Comparison of ENCODE assay signal across 10 cellular contexts in the genomic region with DNA sequence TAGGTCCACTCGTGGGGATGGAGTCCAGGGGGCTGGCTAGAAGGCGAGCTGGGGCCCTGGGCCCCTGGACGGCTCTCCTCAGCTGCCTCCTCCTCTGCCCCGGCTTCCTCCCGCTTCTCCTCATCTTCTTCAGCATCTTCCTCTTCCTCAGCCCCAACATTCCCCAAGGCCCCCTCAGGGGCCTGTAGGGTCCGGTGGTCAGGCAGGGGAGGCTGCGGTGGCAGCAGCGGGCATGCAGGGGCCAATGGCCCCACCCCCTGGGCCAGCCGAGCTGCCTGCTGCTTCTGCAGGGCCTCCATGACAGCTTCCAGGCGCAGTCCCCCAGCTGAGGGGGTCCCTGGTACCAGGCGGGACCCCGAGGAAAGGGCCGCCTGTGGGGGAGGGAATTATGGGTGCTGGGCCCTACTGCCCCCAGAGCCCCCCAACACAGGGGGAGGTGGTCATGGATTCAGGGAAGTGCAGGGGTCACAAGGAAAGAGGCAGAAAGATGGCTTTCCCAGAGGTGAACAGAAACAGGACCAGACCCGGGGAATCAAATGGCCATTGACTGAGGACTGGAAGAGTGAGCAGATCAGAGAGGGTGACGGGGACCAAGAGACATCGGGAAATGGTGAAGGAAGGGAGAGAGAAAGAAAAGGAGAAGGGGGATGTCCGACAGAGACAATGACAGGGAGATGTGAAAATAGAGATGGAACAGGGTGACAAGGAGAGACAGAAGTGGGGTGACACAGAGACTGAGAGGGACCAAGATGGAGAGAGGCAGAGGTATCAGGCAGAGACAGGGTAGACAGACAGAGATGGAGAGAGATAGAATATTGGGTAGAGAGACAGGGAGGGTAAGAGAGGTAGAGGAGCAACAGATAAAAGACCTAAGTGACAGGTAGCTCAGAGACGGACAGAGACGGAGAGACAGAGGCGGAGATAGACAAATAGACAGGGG. TPM values are rescaled to one million over a fixed set of nuclear protein-coding genes. Genes with fewer than 3 reads are reported as not detected.
DNase-seq lines count a peak whose midpoint lies in the region; ATAC-seq lines count a peak whose summit lies in the region.
"Had no signal": no experiment of that assay in that cellular context is flagged by ENCODE, and none has a peak within 500 bp of the region (broad histone marks: within the 10 kb centered on the region; RNA-seq: fewer than 3 reads in every experiment).

No MANE protein-coding gene starts in this region.

- H3K4me1 ChIP-seq in iPS-20b (ENCODE audit: insufficient read depth, low read length), result peaks cover 5% of the 10 kb centered on the region; the same call in 1 of the 2 replicates

- peak overlapping the region; percentile 54 for H3K4me3 ChIP-seq in iPS-20b (ENCODE audit: low read length)
- H3K4me3 ChIP-seq: MG63 had no signal

- in situ Hi-C loops in G401 (cut with HindIII; ENCODE audit: low sequenced_read_pairs), result no loop called here

- peaks cover 100% of the 10 kb centered on the region for H3K27me3 ChIP-seq in iPS-20b (ENCODE audit: insufficient read depth, low read length)

- H3K36me3 ChIP-seq in iPS-20b (ENCODE audit: insufficient read depth, low read depth, low read length), result no peaks in the 10 kb centered on the region
- H3K36me3 ChIP-seq: MG63 had no signal

- CTCF ChIA-PET in activated CD8-positive, alpha-beta memory T cell treated with anti-CD3 and anti-CD28 coated beads, Interleukin-2, amount 10 ng/mL, durations not matched to agents 7 days and 5 days (lab: Charles Lee), result interaction anchor here (0.9 to 1.6 kb wide), 2 partner anchors 11 to 25 kb away, joined by 4 to 5 read pairs; no protein-coding TSS in a partner anchor

- no peak overlapping the region for H3K9ac ChIP-seq in iPS-20b (ENCODE audit: low read depth, low read length)

- no peaks in the 10 kb centered on the region for H3K9me3 ChIP-seq in iPS-20b (ENCODE audit: insufficient read depth, low read depth, low read length)
- H3K9me3 ChIP-seq: MG63 had no signal

- intact Hi-C loops in left colon (cut with DNase I, micrococcal nuclease), result no loop called here

- H3K9me3 Mint-ChIP-seq in activated CD8-positive, alpha-beta memory T cell treated with anti-CD3 and anti-CD28 coated beads, Interleukin-2, amount 10 ng/mL, durations not matched to agents 7 days and 5 days (ENCODE audit: low read depth), result no peaks in the 10 kb centered on the region
- H3K9me3 Mint-ChIP-seq in activated naive CD4-positive, alpha-beta T cell treated with anti-CD3 and anti-CD28 coated beads, Interleukin-2, amount 50 U/mL, for 72 hours, result no peaks in the 10 kb centered on the region
- no peaks in the 10 kb centered on the region for H3K9me3 Mint-ChIP-seq in stimulated activated effector memory CD8-positive, alpha-beta T cell treated with anti-CD3 and anti-CD28 coated beads, Interleukin-12 subunit alpha, Interleukin-12 subunit beta, amount 100 ng/mL, for 72 hours

- H3K27ac Mint-ChIP-seq in activated CD8-positive, alpha-beta memory T cell treated with anti-CD3 and anti-CD28 coated beads, Interleukin-2, amount 10 ng/mL, durations not matched to agents 7 days and 5 days, result no peak overlapping the region
- H3K27ac Mint-ChIP-seq in activated naive CD4-positive, alpha-beta T cell treated with anti-CD3 and anti-CD28 coated beads, Interleukin-2, amount 50 U/mL, for 72 hours, result peak overlapping the region in 1 of 2 donors; percentile 36
- H3K27ac Mint-ChIP-seq in stimulated activated effector memory CD8-positive, alpha-beta T cell treated with anti-CD3 and anti-CD28 coated beads, Interleukin-12 subunit alpha, Interleukin-12 subunit beta, amount 100 ng/mL, for 72 hours, result no peak overlapping the region

- H3K27me3 Mint-ChIP-seq in activated CD8-positive, alpha-beta memory T cell treated with anti-CD3 and anti-CD28 coated beads, Interleukin-2, amount 10 ng/mL, durations not matched to agents 7 days and 5 days, result peaks cover 68% of the 10 kb centered on the region

- H3K27ac ChIP-seq in iPS-20b (ENCODE audit: low read length), result no peak overlapping the region
- H3K27ac ChIP-seq: RWPE1 had no signal

- no peak for DNase-seq in activated CD8-positive, alpha-beta memory T cell treated with anti-CD3 and anti-CD28 coated beads, Interleukin-2, amount 10 ng/mL, durations not matched to agents 7 days and 5 days
- no peak for DNase-seq in activated CD8-positive, alpha-beta memory T cell treated with anti-CD3 and anti-CD28 coated beads for 24 hours
- DNase-seq in activated naive CD4-positive, alpha-beta T cell treated with anti-CD3 and anti-CD28 coated beads, Interleukin-2, amount 50 U/mL, for 72 hours (ENCODE audit: low spot score in 2 of 2), result no peak
- DNase-seq in stimulated activated effector memory CD8-positive, alpha-beta T cell treated with anti-CD3 and anti-CD28 coated beads, Interleukin-12 subunit alpha, Interleukin-12 subunit beta, amount 100 ng/mL, for 72 hours (ENCODE audit: low spot score in 2 of 2), result no peak
- DNase-seq in cerebellar nuclear complex (lab: John Stamatoyannopoulos, UW) (no peak), G401 (ENCODE audit: low spot score) (no peak), left colon (no peak)

- peaks cover 13% of the 10 kb centered on the region for H3K4me1 Mint-ChIP-seq in activated CD8-positive, alpha-beta memory T cell treated with anti-CD3 and anti-CD28 coated beads, Interleukin-2, amount 10 ng/mL, durations not matched to agents 7 days and 5 days
- peaks cover 24% of the 10 kb centered on the region for H3K4me1 Mint-ChIP-seq in stimulated activated effector memory CD8-positive, alpha-beta T cell treated with anti-CD3 and anti-CD28 coated beads, Interleukin-12 subunit alpha, Interleukin-12 subunit beta, amount 100 ng/mL, for 72 hours

- H3K36me3 Mint-ChIP-seq in activated CD8-positive, alpha-beta memory T cell treated with anti-CD3 and anti-CD28 coated beads, Interleukin-2, amount 10 ng/mL, durations not matched to agents 7 days and 5 days, result peaks cover 6% of the 10 kb centered on the region
- peaks cover 0 to 6% of the 10 kb centered on the region in 2 donors for H3K36me3 Mint-ChIP-seq in activated naive CD4-positive, alpha-beta T cell treated with anti-CD3 and anti-CD28 coated beads, Interleukin-2, amount 50 U/mL, for 72 hours
- H3K36me3 Mint-ChIP-seq in stimulated activated effector memory CD8-positive, alpha-beta T cell treated with anti-CD3 and anti-CD28 coated beads, Interleukin-12 subunit alpha, Interleukin-12 subunit beta, amount 100 ng/mL, for 72 hours, result no peaks in the 10 kb centered on the region

- H3K4me3 Mint-ChIP-seq in activated CD8-positive, alpha-beta memory T cell treated with anti-CD3 and anti-CD28 coated beads, Interleukin-2, amount 10 ng/mL, durations not matched to agents 7 days and 5 days, result peak overlapping the region; percentile 63
- H3K4me3 Mint-ChIP-seq in stimulated activated effector memory CD8-positive, alpha-beta T cell treated with anti-CD3 and anti-CD28 coated beads, Interleukin-12 subunit alpha, Interleukin-12 subunit beta, amount 100 ng/mL, for 72 hours, result peak overlapping the region; percentile 64

- peak; percentile 7 for ATAC-seq in activated CD8-positive, alpha-beta memory T cell treated with anti-CD3 and anti-CD28 coated beads, Interleukin-2, amount 10 ng/mL, durations not matched to agents 7 days and 5 days
- peak; percentile 9 to 17 for ATAC-seq in activated naive CD4-positive, alpha-beta T cell treated with anti-CD3 and anti-CD28 coated beads, Interleukin-2, amount 50 U/mL, for 72 hours
- ATAC-seq in stimulated activated effector memory CD8-positive, alpha-beta T cell treated with anti-CD3 and anti-CD28 coated beads, Interleukin-12 subunit alpha, Interleukin-12 subunit beta, amount 100 ng/mL, for 72 hours, result no peak
- ATAC-seq in left colon, result no peak

RNA-seq across cellular contexts. Expression of a gene that starts 0.9 kb away (rescaled TPM):
- under 1 TPM in 1 of 2 experiments, not detected in 1; 0.26 TPM for total RNA-seq in activated CD8-positive, alpha-beta memory T cell treated with anti-CD3 and anti-CD28 coated beads, Interleukin-2, amount 10 ng/mL, durations not matched to agents 7 days and 5 days
- total RNA-seq in activated naive CD4-positive, alpha-beta T cell treated with anti-CD3 and anti-CD28 coated beads, Interleukin-2, amount 50 U/mL, for 72 hours, result 1 to 10 TPM in 1 of 2 donors, not detected in 1; 1.6 TPM
- 1.5 TPM in 1 of 2 replicates, not detected in the other for total RNA-seq in G401 (2014; rRNA removed; shearing (Covaris generic))
- total RNA-seq in left colon, result not detected

RNA-seq across cellular contexts. Expression of a gene that starts 7.7 kb away (rescaled TPM):
- total RNA-seq in activated CD8-positive, alpha-beta memory T cell treated with anti-CD3 and anti-CD28 coated beads, Interleukin-2, amount 10 ng/mL, durations not matched to agents 7 days and 5 days, result 100 to 1,000 TPM; 106 to 120 TPM
- total RNA-seq in activated naive CD4-positive, alpha-beta T cell treated with anti-CD3 and anti-CD28 coated beads, Interleukin-2, amount 50 U/mL, for 72 hours, result 100 to 1,000 TPM in 1 of 2 donors, 10 to 100 TPM in 1; 81.0 to 123 TPM
- total RNA-seq in G401 (2014; rRNA removed; shearing (Covaris generic)), result 105 and 160 TPM in 2 replicates
- total RNA-seq in left colon, result 10 to 100 TPM; 53.7 to 59.4 TPM

RNA-seq across cellular contexts. Expression of a gene that starts 9.6 kb away (rescaled TPM):
- 10 to 100 TPM; 66.1 to 82.1 TPM for total RNA-seq in activated CD8-positive, alpha-beta memory T cell treated with anti-CD3 and anti-CD28 coated beads, Interleukin-2, amount 10 ng/mL, durations not matched to agents 7 days and 5 days
- total RNA-seq in activated naive CD4-positive, alpha-beta T cell treated with anti-CD3 and anti-CD28 coated beads, Interleukin-2, amount 50 U/mL, for 72 hours, result 10 to 100 TPM; 41.9 to 63.6 TPM
- total RNA-seq in G401 (2014; rRNA removed; shearing (Covaris generic)), result 193 and 208 TPM in 2 replicates
- 10 to 100 TPM; 47.7 to 58.4 TPM for total RNA-seq in left colon

RNA-seq across cellular contexts. Expression of a gene that starts 16.1 kb away (rescaled TPM):
- total RNA-seq in activated CD8-positive, alpha-beta memory T cell treated with anti-CD3 and anti-CD28 coated beads, Interleukin-2, amount 10 ng/mL, durations not matched to agents 7 days and 5 days, result 10 to 100 TPM; 27.2 to 27.8 TPM
- total RNA-seq in activated naive CD4-positive, alpha-beta T cell treated with anti-CD3 and anti-CD28 coated beads, Interleukin-2, amount 50 U/mL, for 72 hours, result 10 to 100 TPM; 19.1 to 36.2 TPM
- total RNA-seq in G401 (2014; rRNA removed; shearing (Covaris generic)), result 57.9 and 59.4 TPM in 2 replicates
- total RNA-seq in left colon, result 10 to 100 TPM; 36.4 to 40.7 TPM

RNA-seq across cellular contexts. Expression of a gene that starts 18.5 kb away (rescaled TPM):
- 10 to 100 TPM; 61.0 to 71.3 TPM for total RNA-seq in activated CD8-positive, alpha-beta memory T cell treated with anti-CD3 and anti-CD28 coated beads, Interleukin-2, amount 10 ng/mL, durations not matched to agents 7 days and 5 days
- 100 to 1,000 TPM in 1 of 2 donors, 10 to 100 TPM in 1; 63.5 to 104 TPM for total RNA-seq in activated naive CD4-positive, alpha-beta T cell treated with anti-CD3 and anti-CD28 coated beads, Interleukin-2, amount 50 U/mL, for 72 hours
- 41.6 and 51.2 TPM in 2 replicates for total RNA-seq in G401 (2014; rRNA removed; shearing (Covaris generic))
- 10 to 100 TPM; 49.6 to 50.5 TPM for total RNA-seq in left colon

Comparison
In these comparisons a context has a peak if more than half of its experiments do, and no peak if none do; other contexts are left out.
1. ATAC-seq: peak in activated CD8-positive, alpha-beta memory T cell treated with anti-CD3 and anti-CD28 coated beads, Interleukin-2, amount 10 ng/mL, durations not matched to agents 7 days and 5 days (single experiment) and activated naive CD4-positive, alpha-beta T cell treated with anti-CD3 and anti-CD28 coated beads, Interleukin-2, amount 50 U/mL, for 72 hours (2 of 2); none in stimulated activated effector memory CD8-positive, alpha-beta T cell treated with anti-CD3 and anti-CD28 coated beads, Interleukin-12 subunit alpha, Interleukin-12 subunit beta, amount 100 ng/mL, for 72 hours (single experiment) and left colon (single experiment).